In the genomic region with DNA sequence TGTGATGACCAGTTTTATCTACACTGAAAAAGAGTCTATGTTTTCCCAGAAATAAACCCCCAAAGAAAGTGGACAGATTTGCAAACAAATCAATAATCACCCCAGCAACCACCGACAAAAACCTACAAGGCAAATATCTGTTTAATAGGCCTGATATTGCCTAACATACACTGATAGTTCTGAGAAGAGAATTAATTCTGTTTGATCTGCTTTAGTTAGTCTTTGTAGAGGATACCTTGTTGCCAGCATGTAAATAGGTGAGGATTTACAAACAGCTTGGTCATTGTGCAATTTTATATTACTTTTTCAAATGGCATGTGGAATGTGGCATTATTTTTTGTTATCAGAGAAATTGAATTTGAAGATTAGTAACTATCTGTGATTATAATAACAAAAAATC, we compare ENCODE assay signal across 18 cellular contexts.
DNase-seq lines count a peak whose midpoint lies in the region; ATAC-seq, FAIRE-seq and TF ChIP-seq lines count a peak whose summit lies in the region.
"Had no signal": no experiment of that assay in that cellular context is flagged by ENCODE, and none has a peak within 500 bp of the region (broad histone marks: within the 10 kb centered on the region; RNA-seq: fewer than 3 reads in every experiment).

No MANE protein-coding gene starts in this region.

- no peak for TF ChIP-seq RAD21 in HepG2 (CRISPR knock-in tag; IDR thresholded peaks at IDR 0.05)

- peaks cover 51% of the 10 kb centered on the region for H3K27me3 Mint-ChIP-seq in progenitor cell of endocrine pancreas
- H3K27me3 Mint-ChIP-seq in activated T-cell treated with anti-CD3 and anti-CD28 coated beads, Interleukin-2, amount 50 U/mL, for 24 hours = no peaks in the 10 kb centered on the region
- H3K27me3 Mint-ChIP-seq: CD4-positive, alpha-beta memory T cell had no signal

- ATAC-seq in right lobe of liver = peak in 3 of 4 donors; percentile 59 to 70 (median 69)
- no peak for ATAC-seq in HepG2
- ATAC-seq: A549 had no signal

- CTCF ChIA-PET in HepG2 (lab: Yijun Ruan, JAX; ENCODE audit: low intra/inter-chr PET ratio, low total read pairs) = no interaction called here

- WGBS in right lobe of liver (ENCODE audit: insufficient coverage, low coverage, low lambda C conversion rate, missing lambda C conversion rate) = 27% methylated on average over 1 of the region's 1 CpG
- 0% methylated on average over 1 of the region's 1 CpG for WGBS in HepG2 (ENCODE audit: low lambda C conversion rate)

- no peaks in the 10 kb centered on the region for H3K79me2 ChIP-seq in HepG2 (ENCODE audit: insufficient read depth, low read length)

- H3K27ac Mint-ChIP-seq in progenitor cell of endocrine pancreas = no peak overlapping the region
- H3K27ac Mint-ChIP-seq in activated T-cell treated with anti-CD3 and anti-CD28 coated beads, Interleukin-2, amount 50 U/mL, for 24 hours = no peak overlapping the region
- H3K27ac Mint-ChIP-seq: CD4-positive, alpha-beta memory T cell; HFFc6 had no signal

- no peaks in the 10 kb centered on the region for H4K20me1 ChIP-seq in HepG2 (ENCODE audit: insufficient read depth, low read length)

- in situ Hi-C loops in HepG2 (cut with HindIII; ENCODE audit: extremely low pct_ligation_motif_present, low pct_unique_long_range_greater_than_20kb) = no loop called here

- H3K27me3 ChIP-seq in right lobe of liver = no peaks in the 10 kb centered on the region
- H3K27me3 ChIP-seq in HepG2 (ENCODE audit: control insufficient read depth in 1 of 2, insufficient read depth in 2 of 2, low read length in 2 of 2) = no peaks in the 10 kb centered on the region

- H3K4me1 ChIP-seq in right lobe of liver (peaks cover 0 to 7% (median 3%) of the 10 kb centered on the region in 4 donors), HepG2 (ENCODE audit: insufficient read depth, low read length) (no peaks in the 10 kb centered on the region)
- H3K4me1 ChIP-seq: A549, HAP-1 had no signal

- TF ChIP-seq EP300 in HepG2 (IDR thresholded peaks at IDR 0.05; ENCODE audit: low read depth in 2 of 2, low read length in 2 of 2) = no peak
- no peak for TF ChIP-seq EP300 in HepG2 (CRISPR knock-in tag; IDR thresholded peaks at IDR 0.05; ENCODE audit: borderline replicate concordance)

- no peak for FAIRE-seq in HepG2 (lab: Jason Lieb, UNC)
- FAIRE-seq: A549, G401.6, GM12892, H54 had no signal

- no peak overlapping the region for H2AFZ ChIP-seq in HepG2 (ENCODE audit: low read length)

- BruUV-seq in HepG2 (replicated peaks; lab: Mats Ljungman, UMichigan) = no TSS peak

- peaks cover 33% of the 10 kb centered on the region for H3K4me1 Mint-ChIP-seq in progenitor cell of endocrine pancreas (ENCODE audit: low read depth)
- no peaks in the 10 kb centered on the region for H3K4me1 Mint-ChIP-seq in activated T-cell treated with anti-CD3 and anti-CD28 coated beads, Interleukin-2, amount 50 U/mL, for 24 hours (ENCODE audit: low read depth)
- H3K4me1 Mint-ChIP-seq: CD4-positive, alpha-beta memory T cell had no signal

- DNase-seq in NCI-H146 (lab: John Stamatoyannopoulos, UW) (peak; percentile 51), NCI-H146 treated with DMSO at 0.1 percent for 48 hours (lab: John Stamatoyannopoulos, UW; ENCODE audit: unreplicated experiment) (no peak), right lobe of liver (no peak), HepG2 (ENCODE audit: low spot score) (no peak), progenitor cell of endocrine pancreas (ENCODE audit: low spot score, unreplicated experiment) (no peak)
- no peak for DNase-seq in activated T-cell treated with anti-CD3 and anti-CD28 coated beads, Interleukin-2, amount 50 U/mL, for 24 hours
- DNase-seq: 8988T; C1 segment of cervical spinal cord; Calu3; CD4-positive, alpha-beta memory T cell; DND-41; GOT3; HFFc6 had no signal

- no peak overlapping the region for H3K9ac ChIP-seq in HepG2 (ENCODE audit: insufficient read depth, low read depth, low read length)

- POLR2A ChIA-PET in HepG2 (lab: Yijun Ruan, JAX) = no interaction called here

- no peaks in the 10 kb centered on the region for H3K9me3 ChIP-seq in right lobe of liver
- no peaks in the 10 kb centered on the region for H3K9me3 ChIP-seq in HepG2 (ENCODE audit: low read length)
- H3K9me3 ChIP-seq: A549, HAP-1 had no signal

- H3K9me3 Mint-ChIP-seq in progenitor cell of endocrine pancreas (ENCODE audit: low read depth) = no peaks in the 10 kb centered on the region
- peaks cover 8% of the 10 kb centered on the region for H3K9me3 Mint-ChIP-seq in activated T-cell treated with anti-CD3 and anti-CD28 coated beads, Interleukin-2, amount 50 U/mL, for 24 hours

- H3K4me3 ChIP-seq in right lobe of liver (no peak overlapping the region), HepG2 (replicated peaks in 1 of 3; ENCODE audit: insufficient read depth in 1 of 3, low read depth in 2 of 3, low read length in 3 of 3) (no peak overlapping the region)
- H3K4me3 ChIP-seq: A549, HAP-1 had no signal

- peak overlapping the region; percentile 43 for H3K4me3 Mint-ChIP-seq in progenitor cell of endocrine pancreas (ENCODE audit: low read depth)
- no peak overlapping the region for H3K4me3 Mint-ChIP-seq in activated T-cell treated with anti-CD3 and anti-CD28 coated beads, Interleukin-2, amount 50 U/mL, for 24 hours
- H3K4me3 Mint-ChIP-seq: CD4-positive, alpha-beta memory T cell; HFFc6 had no signal

- H3K4me2 ChIP-seq in HepG2 (ENCODE audit: low read depth, low read length) = no peak overlapping the region
- H3K4me2 ChIP-seq: A549 had no signal

- no peak overlapping the region for H3K27ac ChIP-seq in right lobe of liver
- H3K27ac ChIP-seq in HepG2 (ENCODE audit: extremely low read length, insufficient read depth, low read length) = no peak overlapping the region
- H3K27ac ChIP-seq: A549 had no signal

- TF ChIP-seq CTCF in right lobe of liver (IDR thresholded peaks at IDR 0.05) (no peak), HepG2 (CRISPR knock-in tag; IDR thresholded peaks at IDR 0.05) (no peak), progenitor cell of endocrine pancreas (IDR thresholded peaks at IDR 0.05; ENCODE audit: unreplicated experiment) (no peak)

- TF ChIP-seq POLR2A in right lobe of liver (IDR thresholded peaks at IDR 0.05) = no peak
- TF ChIP-seq POLR2A in HepG2 (IDR thresholded peaks at IDR 0.05; ENCODE audit: insufficient read depth in 1 of 2, low read depth in 2 of 2, low read length in 2 of 2) = no peak

- intact Hi-C loops in right lobe of liver (cut with DNase I) (no loop called here), HepG2 (cut with micrococcal nuclease; ENCODE audit: unreplicated experiment) (no loop called here)

- no peaks in the 10 kb centered on the region for H3K36me3 Mint-ChIP-seq in progenitor cell of endocrine pancreas (ENCODE audit: insufficient read depth)
- no peaks in the 10 kb centered on the region for H3K36me3 Mint-ChIP-seq in activated T-cell treated with anti-CD3 and anti-CD28 coated beads, Interleukin-2, amount 50 U/mL, for 24 hours (ENCODE audit: low read depth)
- H3K36me3 Mint-ChIP-seq: CD4-positive, alpha-beta memory T cell had no signal

- no peaks in the 10 kb centered on the region for H3K36me3 ChIP-seq in right lobe of liver
- H3K36me3 ChIP-seq in HepG2 (replicated peaks in 1 of 2; ENCODE audit: control insufficient read depth in 1 of 2, insufficient read depth in 2 of 2, low read length in 2 of 2) = no peaks in the 10 kb centered on the region
- H3K36me3 ChIP-seq: HAP-1 had no signal

TF ChIP-seq in HepG2, 621 proteins besides CTCF, POLR2A, EP300 and RAD21:
- TF ChIP-seq, protein P1, sequence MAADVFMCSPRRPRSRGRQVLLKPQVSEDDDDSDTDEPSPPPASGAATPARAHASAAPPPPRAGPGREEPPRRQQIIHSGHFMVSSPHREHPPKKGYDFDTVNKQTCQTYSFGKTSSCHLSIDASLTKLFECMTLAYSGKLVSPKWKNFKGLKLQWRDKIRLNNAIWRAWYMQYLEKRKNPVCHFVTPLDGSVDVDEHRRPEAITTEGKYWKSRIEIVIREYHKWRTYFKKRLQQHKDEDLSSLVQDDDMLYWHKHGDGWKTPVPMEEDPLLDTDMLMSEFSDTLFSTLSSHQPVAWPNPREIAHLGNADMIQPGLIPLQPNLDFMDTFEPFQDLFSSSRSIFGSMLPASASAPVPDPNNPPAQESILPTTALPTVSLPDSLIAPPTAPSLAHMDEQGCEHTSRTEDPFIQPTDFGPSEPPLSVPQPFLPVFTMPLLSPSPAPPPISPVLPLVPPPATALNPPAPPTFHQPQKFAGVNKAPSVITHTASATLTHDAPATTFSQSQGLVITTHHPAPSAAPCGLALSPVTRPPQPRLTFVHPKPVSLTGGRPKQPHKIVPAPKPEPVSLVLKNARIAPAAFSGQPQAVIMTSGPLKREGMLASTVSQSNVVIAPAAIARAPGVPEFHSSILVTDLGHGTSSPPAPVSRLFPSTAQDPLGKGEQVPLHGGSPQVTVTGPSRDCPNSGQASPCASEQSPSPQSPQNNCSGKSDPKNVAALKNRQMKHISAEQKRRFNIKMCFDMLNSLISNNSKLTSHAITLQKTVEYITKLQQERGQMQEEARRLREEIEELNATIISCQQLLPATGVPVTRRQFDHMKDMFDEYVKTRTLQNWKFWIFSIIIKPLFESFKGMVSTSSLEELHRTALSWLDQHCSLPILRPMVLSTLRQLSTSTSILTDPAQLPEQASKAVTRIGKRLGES (CRISPR knock-in tag; IDR thresholded peaks at IDR 0.05; ENCODE audit: borderline replicate concordance) = no peak
- TF ChIP-seq ZSCAN12 (CRISPR knock-in tag; IDR thresholded peaks at IDR 0.05) = no peak
- TF ChIP-seq, protein P2, sequence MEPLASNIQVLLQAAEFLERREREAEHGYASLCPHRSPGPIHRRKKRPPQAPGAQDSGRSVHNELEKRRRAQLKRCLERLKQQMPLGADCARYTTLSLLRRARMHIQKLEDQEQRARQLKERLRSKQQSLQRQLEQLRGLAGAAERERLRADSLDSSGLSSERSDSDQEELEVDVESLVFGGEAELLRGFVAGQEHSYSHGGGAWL (CRISPR knock-in tag; IDR thresholded peaks at IDR 0.05) = no peak
- TF ChIP-seq HHEX (CRISPR knock-in tag; IDR thresholded peaks at IDR 0.05) = no peak
- TF ChIP-seq MEIS1 (CRISPR knock-in tag; IDR thresholded peaks at IDR 0.05; ENCODE audit: borderline replicate concordance) = no peak
- no peak for TF ChIP-seq NCOR1 (IDR thresholded peaks at IDR 0.05; ENCODE audit: borderline replicate concordance, low read length)
- TF ChIP-seq AHR (CRISPR knock-in tag; IDR thresholded peaks at IDR 0.05) = no peak
